Comparison of ENCODE assay signal across 1 cellular context in genomic region chr14:90517431-90517841, GRCh38.
TF ChIP-seq lines count a peak whose summit lies in the region.

No MANE protein-coding gene starts in this region.

TF ChIP-seq in H1, 55 proteins besides CTCF, POLR2A, EP300 and RAD21:
- TF ChIP-seq E2F6 (IDR thresholded peaks at IDR 0.05), result peak; percentile 60; the same call in 1 of the 2 replicates
- no peak for TF ChIP-seq SP4 (IDR thresholded peaks at IDR 0.05; ENCODE audit: low read length)
- 0 out of 2 replicates have a peak, but pooled peaks have one; percentile 36 for TF ChIP-seq MAX (IDR thresholded peaks at IDR 0.05)
